In the genomic region with DNA sequence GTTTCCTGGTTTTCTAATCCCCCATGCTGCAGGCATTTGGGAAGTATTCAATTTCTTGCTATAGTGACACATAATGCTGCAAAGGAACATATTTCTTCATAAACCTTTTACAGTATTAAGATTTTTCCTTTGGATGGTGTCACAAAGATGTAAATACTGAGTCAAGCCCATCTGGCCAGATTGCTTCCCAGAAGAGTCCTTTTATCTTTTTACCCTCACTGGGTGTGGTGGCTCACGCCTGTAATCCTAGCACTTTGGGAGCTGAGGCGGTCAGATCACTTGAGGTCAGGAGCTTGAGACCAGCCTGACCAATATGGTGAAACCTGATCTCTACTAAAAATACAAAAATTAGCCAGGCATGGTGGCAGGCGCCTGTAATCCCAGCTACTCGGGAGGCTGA, we compare ENCODE assay signal across 13 cellular contexts. TPM values are rescaled to one million over a fixed set of nuclear protein-coding genes. Genes with fewer than 3 reads are reported as not detected.
"Had no signal": no experiment of that assay in that cellular context is flagged by ENCODE, and none has a peak within 500 bp of the region (broad histone marks: within the 10 kb centered on the region; RNA-seq: fewer than 3 reads in every experiment).

No MANE protein-coding gene starts in this region.

RNA-seq across cellular contexts. Expression of a gene that starts 38.3 kb away (rescaled TPM):
- total RNA-seq: activated naive CD8-positive, alpha-beta T cell treated with anti-CD3 and anti-CD28 coated beads, Interleukin-2, amount 10 ng/mL, durations not matched to agents 7 days and 5 days; activated T-helper 2 cell treated with anti-CD3 and anti-CD28 coated beads, Interferon-gamma antibody, Interleukin-2, Interleukin-4, amounts not matched to agents 10 μg/mL and 5 μg/mL and 100 μg/mL, durations not matched to agents 14 hours and 24 hours and 36 hours; ascending aorta; MCF 10A; PC-3; Right ventricle myocardium inferior; T-helper 1 cell treated with Interleukin-12 subunit alpha and Interleukin-12 subunit beta and Interleukin-4 antibody, amounts not matched to agents 30 ng/mL and 1 ng/mL, for 36 hours had no signal
- polyA plus RNA-seq: cardiac muscle cell had no signal

RNA-seq across cellular contexts. Expression of a gene that starts 59.2 kb away (rescaled TPM):
- total RNA-seq: activated CD4-positive, alpha-beta T cell treated with anti-CD3 and anti-CD28 coated beads for 36 hours; activated CD4-positive, alpha-beta T cell treated with anti-CD3 and anti-CD28 coated beads, Interleukin-2, amount 10 ng/mL, durations not matched to agents 7 days and 5 days; activated CD8-positive, alpha-beta T cell treated with anti-CD3 and anti-CD28 coated beads, Interleukin-2, amount 10 ng/mL, durations not matched to agents 7 days and 5 days; activated naive CD8-positive, alpha-beta T cell treated with anti-CD3 and anti-CD28 coated beads, Interleukin-2, amount 10 ng/mL, durations not matched to agents 7 days and 5 days; activated T-helper 2 cell treated with anti-CD3 and anti-CD28 coated beads, Interferon-gamma antibody, Interleukin-2, Interleukin-4, amounts not matched to agents 10 μg/mL and 5 μg/mL and 100 μg/mL, durations not matched to agents 14 hours and 24 hours and 36 hours; ascending aorta; PC-3; Right ventricle myocardium inferior; T-helper 1 cell treated with Interleukin-12 subunit alpha and Interleukin-12 subunit beta and Interleukin-4 antibody, amounts not matched to agents 30 ng/mL and 1 ng/mL, for 36 hours; T-helper 2 cell treated with Interferon-gamma antibody and Interleukin-4, amounts not matched to agents 100 ng/mL and 5 ng/mL, for 36 hours; WTC11 had no signal

RNA-seq across cellular contexts. Expression of a gene that starts 59.3 kb away (rescaled TPM):
- total RNA-seq: activated CD4-positive, alpha-beta T cell treated with anti-CD3 and anti-CD28 coated beads for 36 hours; activated CD4-positive, alpha-beta T cell treated with anti-CD3 and anti-CD28 coated beads, Interleukin-2, amount 10 ng/mL, durations not matched to agents 7 days and 5 days; activated CD8-positive, alpha-beta T cell treated with anti-CD3 and anti-CD28 coated beads, Interleukin-2, amount 10 ng/mL, durations not matched to agents 7 days and 5 days; activated naive CD8-positive, alpha-beta T cell treated with anti-CD3 and anti-CD28 coated beads, Interleukin-2, amount 10 ng/mL, durations not matched to agents 7 days and 5 days; activated T-helper 2 cell treated with anti-CD3 and anti-CD28 coated beads, Interferon-gamma antibody, Interleukin-2, Interleukin-4, amounts not matched to agents 10 μg/mL and 5 μg/mL and 100 μg/mL, durations not matched to agents 14 hours and 24 hours and 36 hours; MCF 10A; PC-3; T-helper 1 cell treated with Interleukin-12 subunit alpha and Interleukin-12 subunit beta and Interleukin-4 antibody, amounts not matched to agents 30 ng/mL and 1 ng/mL, for 36 hours; T-helper 2 cell treated with Interferon-gamma antibody and Interleukin-4, amounts not matched to agents 100 ng/mL and 5 ng/mL, for 36 hours had no signal
